In the genomic region with DNA sequence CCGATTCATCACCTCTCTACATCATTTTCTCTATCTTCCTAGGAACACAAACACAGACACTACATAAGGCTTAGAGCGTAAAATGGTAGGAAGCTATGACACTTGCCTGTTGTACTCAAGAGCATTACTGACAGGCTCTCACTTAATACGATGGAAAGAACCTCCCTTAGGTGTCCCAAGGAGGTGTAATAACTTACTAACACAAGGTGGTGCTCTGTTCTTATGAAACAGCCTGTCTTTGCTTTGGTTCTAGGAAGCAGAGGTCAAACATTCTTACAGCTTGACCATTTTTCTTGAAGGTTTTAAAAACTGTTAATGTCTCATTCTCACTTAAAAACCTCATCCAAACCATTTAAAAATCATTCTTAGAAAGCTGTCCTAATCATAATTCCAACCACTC, we compare ENCODE assay signal across 8 cellular contexts.
DNase-seq lines count a peak whose midpoint lies in the region; ATAC-seq and TF ChIP-seq lines count a peak whose summit lies in the region.

No MANE protein-coding gene starts in this region.

- H3K4me3 ChIP-seq in Peyer's patch (no peak overlapping the region), fibroblast of pulmonary artery (replicated peaks; ENCODE audit: low read depth, low read length) (no peak overlapping the region), MG63 (no peak overlapping the region)

- H3K27ac ChIP-seq in Peyer's patch: no peak overlapping the region

- no peak for TF ChIP-seq POLR2A in Peyer's patch (IDR thresholded peaks at IDR 0.05)

- no peaks in the 10 kb centered on the region for H3K4me1 ChIP-seq in Peyer's patch

- ATAC-seq in HG03457 (IDR thresholded peaks at IDR 0.05; ENCODE audit: unreplicated experiment): peak; percentile 86

- H3K27me3 ChIP-seq in Peyer's patch (no peaks in the 10 kb centered on the region), MG63 (no peaks in the 10 kb centered on the region)

- H3K9me3 ChIP-seq in Peyer's patch (no peaks in the 10 kb centered on the region), MG63 (no peaks in the 10 kb centered on the region)

- H3K36me3 ChIP-seq in Peyer's patch: no peaks in the 10 kb centered on the region
- no peaks in the 10 kb centered on the region for H3K36me3 ChIP-seq in MG63

- TF ChIP-seq CTCF in GM20000 (IDR thresholded peaks at IDR 0.05; ENCODE audit: extremely low read depth, missing control alignments) (no peak), Peyer's patch (IDR thresholded peaks at IDR 0.05) (peak in 4 of 6 experiments; percentile 11 to 70 (median 62)), fibroblast of pulmonary artery (IDR thresholded peaks at IDR 0.05; ENCODE audit: low read length, missing control alignments) (peak; percentile 68)

- DNase-seq in DMS53 treated with DMSO at 0.1 percent for 48 hours (lab: John Stamatoyannopoulos, UW; ENCODE audit: unreplicated experiment): peak; percentile 78
- DNase-seq in GM20000 (ENCODE audit: low spot score): peak; percentile 11
- DNase-seq in Peyer's patch: no peak
- peak; percentile 81 for DNase-seq in fibroblast of pulmonary artery (ENCODE audit: low read depth)
- peak; percentile 5 for DNase-seq in pulmonary artery endothelial cell (ENCODE audit: low read depth, low spot score)
- DNase-seq in MG63: no peak
- no peak for DNase-seq in NCI-H2227 (lab: John Stamatoyannopoulos, UW; ENCODE audit: unreplicated experiment)

Comparison
In these comparisons a context has a peak if more than half of its experiments do, and no peak if none do; other contexts are left out.
1. DNase-seq: peak in DMS53 treated with DMSO at 0.1 percent for 48 hours (single experiment), GM20000 (single experiment), fibroblast of pulmonary artery (single experiment) and pulmonary artery endothelial cell (single experiment); none in Peyer's patch (0 of 3), MG63 (single experiment) and NCI-H2227 (single experiment).